In genomic region chr1:190439447-190439846, GRCh38 we compare ENCODE assay signal across 20 cellular contexts. TPM values are rescaled to one million over a fixed set of nuclear protein-coding genes. Genes with fewer than 3 reads are reported as not detected.
"Had no signal": no experiment of that assay in that cellular context is flagged by ENCODE, and none has a peak within 500 bp of the region (broad histone marks: within the 10 kb centered on the region; RNA-seq: fewer than 3 reads in every experiment).

No MANE protein-coding gene starts in this region.

- DNase-seq: KBM-7, MV-4-11, NCI-H1092, NCI-H1105 treated with DMSO at 0.1 percent for 48 hours, NCI-H1417 treated with DMSO at 0.1 percent for 48 hours, NCI-H146, NCI-H1694 treated with DMSO at 0.1 percent for 48 hours, NCI-H1930, NCI-H2081, NCI-H2107, NCI-H2227 treated with DMSO at 0.1 percent for 48 hours, NCI-H510A treated with DMSO at 0.1 percent for 48 hours, NCI-H526, Right ventricle myocardium superior, RPMI8226, SIG-M5 had no signal

- H3K36me3 ChIP-seq: SJSA1 had no signal

- H3K4me3 ChIP-seq: SJSA1 had no signal

- H3K27me3 ChIP-seq: SJSA1 had no signal

- H3K9me3 ChIP-seq: SJSA1 had no signal

- H3K4me1 ChIP-seq: SJSA1 had no signal

RNA-seq across cellular contexts. Expression of gene BRINP3, which starts 38.2 kb away (rescaled TPM):
- total RNA-seq: HT-29; LHCN-M2; SJSA1; T-helper 1 cell treated with Interleukin-12 subunit alpha and Interleukin-12 subunit beta and Interleukin-4 antibody, amounts not matched to agents 30 ng/mL and 1 ng/mL, for 36 hours had no signal
